In the genomic region with DNA sequence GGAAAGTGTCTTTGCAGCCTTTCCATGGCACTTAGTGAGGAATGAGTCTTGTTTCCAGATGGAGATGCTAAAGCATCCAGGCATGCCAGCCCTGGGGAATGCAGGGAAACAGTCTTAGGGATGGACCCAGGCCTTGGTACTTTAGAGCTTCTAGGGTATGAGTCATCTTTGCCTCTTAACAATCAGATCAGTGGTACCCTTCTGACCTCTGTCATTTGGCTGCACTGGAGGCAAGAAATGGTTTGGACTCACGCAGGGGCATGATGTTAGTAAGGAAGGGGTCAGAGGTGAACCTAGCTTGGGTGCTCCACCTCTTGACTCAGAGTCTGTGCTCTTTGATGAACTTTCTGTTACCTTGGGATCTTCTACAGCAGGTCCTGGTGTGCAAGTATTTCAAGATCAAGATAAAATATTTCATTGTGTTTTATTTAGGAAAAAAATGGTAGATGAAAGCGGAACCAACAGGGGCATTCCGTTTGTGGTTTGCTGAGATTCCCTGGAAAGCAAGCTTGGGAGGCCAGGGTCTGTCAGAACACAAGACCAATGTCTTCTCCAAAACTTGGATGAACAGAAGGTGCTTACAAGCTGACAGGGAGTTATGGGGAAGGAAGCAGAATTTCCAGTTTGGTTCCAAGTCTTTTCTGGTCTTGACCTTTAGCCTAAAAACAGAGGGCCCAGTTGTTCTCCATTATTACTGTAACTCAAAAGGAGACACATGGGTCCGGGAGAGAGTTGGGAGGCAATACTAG, we compare ENCODE assay signal across 12 cellular contexts.
A peak's percentile ranks its signal among the peaks of the same experiment; 100 is the strongest.
DNase-seq lines count a peak whose midpoint lies in the region; ATAC-seq and TF ChIP-seq lines count a peak whose summit lies in the region.
"Had no signal": no experiment of that assay in that cellular context is flagged by ENCODE, and none has a peak within 500 bp of the region (broad histone marks: within the 10 kb centered on the region; RNA-seq: fewer than 3 reads in every experiment).

No MANE protein-coding gene starts in this region.

- no peaks in the 10 kb centered on the region for H3K9me3 ChIP-seq in PC-9 (ENCODE audit: insufficient read depth, low read depth)
- H3K9me3 ChIP-seq: ascending aorta had no signal

- DNase-seq in Daoy (ENCODE audit: low read depth) (peak; percentile 86), PC-9 (peak; percentile 89 to 99), osteocyte (ENCODE audit: extremely low spot score, unreplicated experiment) (no peak), NCI-H774 (lab: John Stamatoyannopoulos, UW) (no peak), substantia nigra (lab: John Stamatoyannopoulos, UW) (no peak)
- DNase-seq: activated CD8-positive, alpha-beta memory T cell treated with anti-CD3 and anti-CD28 coated beads, Interleukin-2, amount 10 ng/mL, durations not matched to agents 7 days and 5 days; NCI-H2029 treated with DMSO at 0.1 percent for 48 hours had no signal

- no peaks in the 10 kb centered on the region for H3K79me2 ChIP-seq in PC-9 (ENCODE audit: low read depth)

- CTCF ChIA-PET in PC-9 (lab: Charles Lee), result interaction anchor here (0.6 to 2.3 kb wide), 4 partner anchors 12 to 326 kb away, joined by 3 to 8 read pairs (median 4); no protein-coding TSS in a partner anchor

- intact Hi-C loops in PC-9 (cut with micrococcal nuclease; ENCODE audit: unreplicated experiment), result loop anchor here (1.0 to 10.0 kb wide), 16 partner anchors 28 to 642 kb away; partner anchors contain the start of gene ZFP36L1

- POLR2A ChIA-PET in PC-9 (lab: Charles Lee; ENCODE audit: unreplicated experiment), result interaction anchor here (0.6 to 1.3 kb wide), 14 partner anchors 21 to 285 kb away, joined by 3 to 45 read pairs (median 3); partner anchors contain the start of gene ZFP36L1

- peak overlapping the region; percentile 87 for H3K27ac Mint-ChIP-seq in osteocyte (ENCODE audit: unreplicated experiment)
- H3K27ac Mint-ChIP-seq: activated CD8-positive, alpha-beta memory T cell treated with anti-CD3 and anti-CD28 coated beads, Interleukin-2, amount 10 ng/mL, durations not matched to agents 7 days and 5 days had no signal

- H3K27ac ChIP-seq in PC-9, result peak overlapping the region; percentile 93
- no peak overlapping the region for H3K27ac ChIP-seq in substantia nigra (ENCODE audit: low read depth, low read length, poor library complexity, severe bottlenecking)
- H3K27ac ChIP-seq: ascending aorta had no signal

- TF ChIP-seq CTCF in PC-9 (conservative IDR thresholded peaks at IDR 0.05) (no peak), osteocyte (IDR thresholded peaks at IDR 0.05) (no peak)

- no peaks in the 10 kb centered on the region for H3K27me3 ChIP-seq in PC-9 (ENCODE audit: insufficient read depth, low read depth)
- H3K27me3 ChIP-seq: ascending aorta had no signal

- H3K4me1 Mint-ChIP-seq in osteocyte (ENCODE audit: unreplicated experiment), result peaks cover 46% of the 10 kb centered on the region
- H3K4me1 Mint-ChIP-seq: activated CD8-positive, alpha-beta memory T cell treated with anti-CD3 and anti-CD28 coated beads, Interleukin-2, amount 10 ng/mL, durations not matched to agents 7 days and 5 days had no signal

- H3K4me3 Mint-ChIP-seq in osteocyte (ENCODE audit: unreplicated experiment), result no peak overlapping the region
- H3K4me3 Mint-ChIP-seq: activated CD8-positive, alpha-beta memory T cell treated with anti-CD3 and anti-CD28 coated beads, Interleukin-2, amount 10 ng/mL, durations not matched to agents 7 days and 5 days; natural killer cell treated with Interleukin-12 subunit alpha and Interleukin-12 subunit beta and Interleukin-15 and Interleukin-18, amount 100 ng/mL, for 72 hours had no signal

- peaks cover 3% of the 10 kb centered on the region for H3K9me3 Mint-ChIP-seq in osteocyte (ENCODE audit: unreplicated experiment)
- H3K9me3 Mint-ChIP-seq: natural killer cell treated with Interleukin-12 subunit alpha and Interleukin-12 subunit beta and Interleukin-15 and Interleukin-18, amount 100 ng/mL, for 72 hours had no signal

- no peaks in the 10 kb centered on the region for H3K36me3 Mint-ChIP-seq in osteocyte (ENCODE audit: unreplicated experiment)
- H3K36me3 Mint-ChIP-seq: natural killer cell treated with Interleukin-12 subunit alpha and Interleukin-12 subunit beta and Interleukin-15 and Interleukin-18, amount 100 ng/mL, for 72 hours had no signal

- no peaks in the 10 kb centered on the region for H3K27me3 Mint-ChIP-seq in osteocyte (ENCODE audit: unreplicated experiment)
- H3K27me3 Mint-ChIP-seq: activated CD8-positive, alpha-beta memory T cell treated with anti-CD3 and anti-CD28 coated beads, Interleukin-2, amount 10 ng/mL, durations not matched to agents 7 days and 5 days; natural killer cell treated with Interleukin-12 subunit alpha and Interleukin-12 subunit beta and Interleukin-15 and Interleukin-18, amount 100 ng/mL, for 72 hours had no signal

- H3K9me2 ChIP-seq in PC-9 (ENCODE audit: insufficient read depth), result no peaks in the 10 kb centered on the region

- H2AFZ ChIP-seq in PC-9, result no peak overlapping the region

- H3F3A ChIP-seq in PC-9 (ENCODE audit: insufficient read depth, low read depth), result peaks cover 42% of the 10 kb centered on the region

- ATAC-seq in esophagus mucosa (peak; percentile 16), GM21619 (IDR thresholded peaks at IDR 0.05; ENCODE audit: unreplicated experiment) (no peak), HG02885 (IDR thresholded peaks at IDR 0.05; ENCODE audit: poor library complexity, unreplicated experiment) (no peak)
- ATAC-seq: activated CD8-positive, alpha-beta memory T cell treated with anti-CD3 and anti-CD28 coated beads, Interleukin-2, amount 10 ng/mL, durations not matched to agents 7 days and 5 days; natural killer cell treated with Interleukin-12 subunit alpha and Interleukin-12 subunit beta and Interleukin-15 and Interleukin-18, amount 100 ng/mL, for 72 hours had no signal

- no TSS peak for BruUV-seq in PC-9 (replicated peaks; lab: Mats Ljungman, UMichigan)

- H3K4me1 ChIP-seq in PC-9 (replicated peaks; ENCODE audit: insufficient read depth), result peaks cover 54% of the 10 kb centered on the region
- H3K4me1 ChIP-seq: ascending aorta had no signal

- no peaks in the 10 kb centered on the region for H4K20me1 ChIP-seq in PC-9 (ENCODE audit: insufficient read depth)

- peak overlapping the region; percentile 8; the same call in 1 of the 2 replicates for H3K4me3 ChIP-seq in PC-9
- H3K4me3 ChIP-seq: ascending aorta had no signal

- H3K36me3 ChIP-seq in PC-9 (ENCODE audit: low read depth), result no peaks in the 10 kb centered on the region
- H3K36me3 ChIP-seq: ascending aorta had no signal

- H3K4me2 ChIP-seq in PC-9, result peak overlapping the region; percentile 57

Comparison
In these comparisons a context has a peak if more than half of its experiments do, and no peak if none do; other contexts are left out.
1. DNase-seq: peak in Daoy (single experiment) and PC-9 (2 of 2); none in osteocyte (single experiment), NCI-H774 (single experiment) and substantia nigra (0 of 49).